Comparison of ENCODE assay signal across 1 cellular context in the genomic region with DNA sequence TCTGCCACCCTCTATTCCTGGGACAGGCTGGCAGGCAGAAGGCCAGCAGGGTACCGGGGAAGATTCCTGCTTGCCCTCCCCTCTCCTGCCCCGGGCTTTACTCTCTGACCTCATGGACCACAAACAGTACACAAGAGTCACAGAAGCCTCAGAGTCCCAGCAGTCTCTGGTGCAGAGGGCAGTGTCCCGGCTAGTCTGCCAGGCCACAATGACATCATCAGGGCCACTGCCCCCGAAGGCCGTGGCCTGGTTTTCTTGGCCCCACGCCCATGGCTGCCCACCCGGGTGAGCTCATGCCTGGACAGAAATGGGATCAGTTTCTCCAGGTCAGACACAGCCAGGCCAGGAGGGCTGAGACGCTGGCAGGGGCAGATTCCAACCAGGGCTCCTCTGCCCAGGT.
TF ChIP-seq lines count a peak whose summit lies in the region.

No MANE protein-coding gene starts in this region.

TF ChIP-seq in HepG2, 621 proteins besides CTCF, POLR2A, EP300 and RAD21 (continued from another document and continues in another):
- TF ChIP-seq, protein P1, sequence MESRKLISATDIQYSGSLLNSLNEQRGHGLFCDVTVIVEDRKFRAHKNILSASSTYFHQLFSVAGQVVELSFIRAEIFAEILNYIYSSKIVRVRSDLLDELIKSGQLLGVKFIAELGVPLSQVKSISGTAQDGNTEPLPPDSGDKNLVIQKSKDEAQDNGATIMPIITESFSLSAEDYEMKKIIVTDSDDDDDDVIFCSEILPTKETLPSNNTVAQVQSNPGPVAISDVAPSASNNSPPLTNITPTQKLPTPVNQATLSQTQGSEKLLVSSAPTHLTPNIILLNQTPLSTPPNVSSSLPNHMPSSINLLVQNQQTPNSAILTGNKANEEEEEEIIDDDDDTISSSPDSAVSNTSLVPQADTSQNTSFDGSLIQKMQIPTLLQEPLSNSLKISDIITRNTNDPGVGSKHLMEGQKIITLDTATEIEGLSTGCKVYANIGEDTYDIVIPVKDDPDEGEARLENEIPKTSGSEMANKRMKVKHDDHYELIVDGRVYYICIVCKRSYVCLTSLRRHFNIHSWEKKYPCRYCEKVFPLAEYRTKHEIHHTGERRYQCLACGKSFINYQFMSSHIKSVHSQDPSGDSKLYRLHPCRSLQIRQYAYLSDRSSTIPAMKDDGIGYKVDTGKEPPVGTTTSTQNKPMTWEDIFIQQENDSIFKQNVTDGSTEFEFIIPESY (CRISPR knock-in tag; IDR thresholded peaks at IDR 0.05), result no peak
- TF ChIP-seq ZNF282 (IDR thresholded peaks at IDR 0.05; ENCODE audit: partially characterized antibody) (no peak), ZBTB21 (CRISPR knock-in tag; IDR thresholded peaks at IDR 0.05) (peak; percentile 92), ZNF570 (CRISPR knock-in tag; IDR thresholded peaks at IDR 0.05; ENCODE audit: borderline replicate concordance) (no peak), GABPB1 (CRISPR knock-in tag; IDR thresholded peaks at IDR 0.05) (peak; percentile 21; the same call in 1 of the 2 replicates), MBNL3 (CRISPR knock-in tag; conservative IDR thresholded peaks at IDR 0.05) (no peak), DNMT1 (CRISPR knock-in tag; IDR thresholded peaks at IDR 0.05) (no peak), MTA1 (CRISPR knock-in tag; IDR thresholded peaks at IDR 0.05; ENCODE audit: borderline replicate concordance) (no peak; the same call in 1 of the 2 replicates), SALL1 (CRISPR knock-in tag; IDR thresholded peaks at IDR 0.05) (no peak), CENPX (CRISPR knock-in tag; IDR thresholded peaks at IDR 0.05) (no peak), SIX1 (CRISPR knock-in tag; IDR thresholded peaks at IDR 0.05; ENCODE audit: borderline replicate concordance) (no peak), SP140L (CRISPR knock-in tag; IDR thresholded peaks at IDR 0.05; ENCODE audit: borderline replicate concordance) (no peak), TCF7 (IDR thresholded peaks at IDR 0.05; ENCODE audit: low read depth) (no peak), MZF1 (CRISPR knock-in tag; IDR thresholded peaks at IDR 0.05; ENCODE audit: borderline replicate concordance) (no peak), RFXAP (CRISPR knock-in tag; IDR thresholded peaks at IDR 0.05; ENCODE audit: borderline replicate concordance) (no peak), ZSCAN21 (CRISPR knock-in tag; IDR thresholded peaks at IDR 0.05; ENCODE audit: borderline replicate concordance) (no peak), YY1 (IDR thresholded peaks at IDR 0.05; ENCODE audit: insufficient read depth, insufficient replicate concordance, low read depth, low read length) (no peak), ZNF780A (CRISPR knock-in tag; IDR thresholded peaks at IDR 0.05) (no peak), ZNF781 (CRISPR knock-in tag; IDR thresholded peaks at IDR 0.05; ENCODE audit: borderline replicate concordance, not compliant biosample characterization) (no peak), ZNF331 (CRISPR knock-in tag; IDR thresholded peaks at IDR 0.05) (no peak), ZNF772 (CRISPR knock-in tag; IDR thresholded peaks at IDR 0.05) (no peak), ZNF33A (CRISPR knock-in tag; IDR thresholded peaks at IDR 0.05; ENCODE audit: borderline replicate concordance) (no peak)
- TF ChIP-seq, protein P2, sequence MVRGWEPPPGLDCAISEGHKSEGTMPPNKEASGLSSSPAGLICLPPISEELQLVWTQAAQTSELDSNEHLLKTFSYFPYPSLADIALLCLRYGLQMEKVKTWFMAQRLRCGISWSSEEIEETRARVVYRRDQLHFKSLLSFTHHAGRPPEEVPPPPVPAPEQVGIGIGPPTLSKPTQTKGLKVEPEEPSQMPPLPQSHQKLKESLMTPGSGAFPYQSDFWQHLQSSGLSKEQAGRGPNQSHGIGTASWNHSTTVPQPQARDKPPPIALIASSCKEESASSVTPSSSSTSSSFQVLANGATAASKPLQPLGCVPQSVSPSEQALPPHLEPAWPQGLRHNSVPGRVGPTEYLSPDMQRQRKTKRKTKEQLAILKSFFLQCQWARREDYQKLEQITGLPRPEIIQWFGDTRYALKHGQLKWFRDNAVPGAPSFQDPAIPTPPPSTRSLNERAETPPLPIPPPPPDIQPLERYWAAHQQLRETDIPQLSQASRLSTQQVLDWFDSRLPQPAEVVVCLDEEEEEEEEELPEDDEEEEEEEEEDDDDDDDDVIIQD (CRISPR knock-in tag; IDR thresholded peaks at IDR 0.05; ENCODE audit: low read depth), result no peak
- TF ChIP-seq, protein P3, sequence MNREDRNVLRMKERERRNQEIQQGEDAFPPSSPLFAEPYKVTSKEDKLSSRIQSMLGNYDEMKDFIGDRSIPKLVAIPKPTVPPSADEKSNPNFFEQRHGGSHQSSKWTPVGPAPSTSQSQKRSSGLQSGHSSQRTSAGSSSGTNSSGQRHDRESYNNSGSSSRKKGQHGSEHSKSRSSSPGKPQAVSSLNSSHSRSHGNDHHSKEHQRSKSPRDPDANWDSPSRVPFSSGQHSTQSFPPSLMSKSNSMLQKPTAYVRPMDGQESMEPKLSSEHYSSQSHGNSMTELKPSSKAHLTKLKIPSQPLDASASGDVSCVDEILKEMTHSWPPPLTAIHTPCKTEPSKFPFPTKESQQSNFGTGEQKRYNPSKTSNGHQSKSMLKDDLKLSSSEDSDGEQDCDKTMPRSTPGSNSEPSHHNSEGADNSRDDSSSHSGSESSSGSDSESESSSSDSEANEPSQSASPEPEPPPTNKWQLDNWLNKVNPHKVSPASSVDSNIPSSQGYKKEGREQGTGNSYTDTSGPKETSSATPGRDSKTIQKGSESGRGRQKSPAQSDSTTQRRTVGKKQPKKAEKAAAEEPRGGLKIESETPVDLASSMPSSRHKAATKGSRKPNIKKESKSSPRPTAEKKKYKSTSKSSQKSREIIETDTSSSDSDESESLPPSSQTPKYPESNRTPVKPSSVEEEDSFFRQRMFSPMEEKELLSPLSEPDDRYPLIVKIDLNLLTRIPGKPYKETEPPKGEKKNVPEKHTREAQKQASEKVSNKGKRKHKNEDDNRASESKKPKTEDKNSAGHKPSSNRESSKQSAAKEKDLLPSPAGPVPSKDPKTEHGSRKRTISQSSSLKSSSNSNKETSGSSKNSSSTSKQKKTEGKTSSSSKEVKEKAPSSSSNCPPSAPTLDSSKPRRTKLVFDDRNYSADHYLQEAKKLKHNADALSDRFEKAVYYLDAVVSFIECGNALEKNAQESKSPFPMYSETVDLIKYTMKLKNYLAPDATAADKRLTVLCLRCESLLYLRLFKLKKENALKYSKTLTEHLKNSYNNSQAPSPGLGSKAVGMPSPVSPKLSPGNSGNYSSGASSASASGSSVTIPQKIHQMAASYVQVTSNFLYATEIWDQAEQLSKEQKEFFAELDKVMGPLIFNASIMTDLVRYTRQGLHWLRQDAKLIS (CRISPR knock-in tag; IDR thresholded peaks at IDR 0.05), result no peak
- TF ChIP-seq, protein P4, sequence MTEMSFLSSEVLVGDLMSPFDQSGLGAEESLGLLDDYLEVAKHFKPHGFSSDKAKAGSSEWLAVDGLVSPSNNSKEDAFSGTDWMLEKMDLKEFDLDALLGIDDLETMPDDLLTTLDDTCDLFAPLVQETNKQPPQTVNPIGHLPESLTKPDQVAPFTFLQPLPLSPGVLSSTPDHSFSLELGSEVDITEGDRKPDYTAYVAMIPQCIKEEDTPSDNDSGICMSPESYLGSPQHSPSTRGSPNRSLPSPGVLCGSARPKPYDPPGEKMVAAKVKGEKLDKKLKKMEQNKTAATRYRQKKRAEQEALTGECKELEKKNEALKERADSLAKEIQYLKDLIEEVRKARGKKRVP (CRISPR knock-in tag; IDR thresholded peaks at IDR 0.05), result no peak
- TF ChIP-seq, protein P5, sequence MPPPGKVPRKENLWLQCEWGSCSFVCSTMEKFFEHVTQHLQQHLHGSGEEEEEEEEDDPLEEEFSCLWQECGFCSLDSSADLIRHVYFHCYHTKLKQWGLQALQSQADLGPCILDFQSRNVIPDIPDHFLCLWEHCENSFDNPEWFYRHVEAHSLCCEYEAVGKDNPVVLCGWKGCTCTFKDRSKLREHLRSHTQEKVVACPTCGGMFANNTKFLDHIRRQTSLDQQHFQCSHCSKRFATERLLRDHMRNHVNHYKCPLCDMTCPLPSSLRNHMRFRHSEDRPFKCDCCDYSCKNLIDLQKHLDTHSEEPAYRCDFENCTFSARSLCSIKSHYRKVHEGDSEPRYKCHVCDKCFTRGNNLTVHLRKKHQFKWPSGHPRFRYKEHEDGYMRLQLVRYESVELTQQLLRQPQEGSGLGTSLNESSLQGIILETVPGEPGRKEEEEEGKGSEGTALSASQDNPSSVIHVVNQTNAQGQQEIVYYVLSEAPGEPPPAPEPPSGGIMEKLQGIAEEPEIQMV (CRISPR knock-in tag; IDR thresholded peaks at IDR 0.05; ENCODE audit: low read depth), result no peak
- TF ChIP-seq, protein P6, sequence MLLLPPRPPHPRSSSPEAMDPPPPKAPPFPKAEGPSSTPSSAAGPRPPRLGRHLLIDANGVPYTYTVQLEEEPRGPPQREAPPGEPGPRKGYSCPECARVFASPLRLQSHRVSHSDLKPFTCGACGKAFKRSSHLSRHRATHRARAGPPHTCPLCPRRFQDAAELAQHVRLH (CRISPR knock-in tag; IDR thresholded peaks at IDR 0.05; ENCODE audit: borderline replicate concordance, low read depth), result no peak
- TF ChIP-seq, protein P7, sequence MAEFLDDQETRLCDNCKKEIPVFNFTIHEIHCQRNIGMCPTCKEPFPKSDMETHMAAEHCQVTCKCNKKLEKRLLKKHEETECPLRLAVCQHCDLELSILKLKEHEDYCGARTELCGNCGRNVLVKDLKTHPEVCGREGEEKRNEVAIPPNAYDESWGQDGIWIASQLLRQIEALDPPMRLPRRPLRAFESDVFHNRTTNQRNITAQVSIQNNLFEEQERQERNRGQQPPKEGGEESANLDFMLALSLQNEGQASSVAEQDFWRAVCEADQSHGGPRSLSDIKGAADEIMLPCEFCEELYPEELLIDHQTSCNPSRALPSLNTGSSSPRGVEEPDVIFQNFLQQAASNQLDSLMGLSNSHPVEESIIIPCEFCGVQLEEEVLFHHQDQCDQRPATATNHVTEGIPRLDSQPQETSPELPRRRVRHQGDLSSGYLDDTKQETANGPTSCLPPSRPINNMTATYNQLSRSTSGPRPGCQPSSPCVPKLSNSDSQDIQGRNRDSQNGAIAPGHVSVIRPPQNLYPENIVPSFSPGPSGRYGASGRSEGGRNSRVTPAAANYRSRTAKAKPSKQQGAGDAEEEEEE (CRISPR knock-in tag; IDR thresholded peaks at IDR 0.05; ENCODE audit: borderline replicate concordance), result no peak
- TF ChIP-seq, protein P8, sequence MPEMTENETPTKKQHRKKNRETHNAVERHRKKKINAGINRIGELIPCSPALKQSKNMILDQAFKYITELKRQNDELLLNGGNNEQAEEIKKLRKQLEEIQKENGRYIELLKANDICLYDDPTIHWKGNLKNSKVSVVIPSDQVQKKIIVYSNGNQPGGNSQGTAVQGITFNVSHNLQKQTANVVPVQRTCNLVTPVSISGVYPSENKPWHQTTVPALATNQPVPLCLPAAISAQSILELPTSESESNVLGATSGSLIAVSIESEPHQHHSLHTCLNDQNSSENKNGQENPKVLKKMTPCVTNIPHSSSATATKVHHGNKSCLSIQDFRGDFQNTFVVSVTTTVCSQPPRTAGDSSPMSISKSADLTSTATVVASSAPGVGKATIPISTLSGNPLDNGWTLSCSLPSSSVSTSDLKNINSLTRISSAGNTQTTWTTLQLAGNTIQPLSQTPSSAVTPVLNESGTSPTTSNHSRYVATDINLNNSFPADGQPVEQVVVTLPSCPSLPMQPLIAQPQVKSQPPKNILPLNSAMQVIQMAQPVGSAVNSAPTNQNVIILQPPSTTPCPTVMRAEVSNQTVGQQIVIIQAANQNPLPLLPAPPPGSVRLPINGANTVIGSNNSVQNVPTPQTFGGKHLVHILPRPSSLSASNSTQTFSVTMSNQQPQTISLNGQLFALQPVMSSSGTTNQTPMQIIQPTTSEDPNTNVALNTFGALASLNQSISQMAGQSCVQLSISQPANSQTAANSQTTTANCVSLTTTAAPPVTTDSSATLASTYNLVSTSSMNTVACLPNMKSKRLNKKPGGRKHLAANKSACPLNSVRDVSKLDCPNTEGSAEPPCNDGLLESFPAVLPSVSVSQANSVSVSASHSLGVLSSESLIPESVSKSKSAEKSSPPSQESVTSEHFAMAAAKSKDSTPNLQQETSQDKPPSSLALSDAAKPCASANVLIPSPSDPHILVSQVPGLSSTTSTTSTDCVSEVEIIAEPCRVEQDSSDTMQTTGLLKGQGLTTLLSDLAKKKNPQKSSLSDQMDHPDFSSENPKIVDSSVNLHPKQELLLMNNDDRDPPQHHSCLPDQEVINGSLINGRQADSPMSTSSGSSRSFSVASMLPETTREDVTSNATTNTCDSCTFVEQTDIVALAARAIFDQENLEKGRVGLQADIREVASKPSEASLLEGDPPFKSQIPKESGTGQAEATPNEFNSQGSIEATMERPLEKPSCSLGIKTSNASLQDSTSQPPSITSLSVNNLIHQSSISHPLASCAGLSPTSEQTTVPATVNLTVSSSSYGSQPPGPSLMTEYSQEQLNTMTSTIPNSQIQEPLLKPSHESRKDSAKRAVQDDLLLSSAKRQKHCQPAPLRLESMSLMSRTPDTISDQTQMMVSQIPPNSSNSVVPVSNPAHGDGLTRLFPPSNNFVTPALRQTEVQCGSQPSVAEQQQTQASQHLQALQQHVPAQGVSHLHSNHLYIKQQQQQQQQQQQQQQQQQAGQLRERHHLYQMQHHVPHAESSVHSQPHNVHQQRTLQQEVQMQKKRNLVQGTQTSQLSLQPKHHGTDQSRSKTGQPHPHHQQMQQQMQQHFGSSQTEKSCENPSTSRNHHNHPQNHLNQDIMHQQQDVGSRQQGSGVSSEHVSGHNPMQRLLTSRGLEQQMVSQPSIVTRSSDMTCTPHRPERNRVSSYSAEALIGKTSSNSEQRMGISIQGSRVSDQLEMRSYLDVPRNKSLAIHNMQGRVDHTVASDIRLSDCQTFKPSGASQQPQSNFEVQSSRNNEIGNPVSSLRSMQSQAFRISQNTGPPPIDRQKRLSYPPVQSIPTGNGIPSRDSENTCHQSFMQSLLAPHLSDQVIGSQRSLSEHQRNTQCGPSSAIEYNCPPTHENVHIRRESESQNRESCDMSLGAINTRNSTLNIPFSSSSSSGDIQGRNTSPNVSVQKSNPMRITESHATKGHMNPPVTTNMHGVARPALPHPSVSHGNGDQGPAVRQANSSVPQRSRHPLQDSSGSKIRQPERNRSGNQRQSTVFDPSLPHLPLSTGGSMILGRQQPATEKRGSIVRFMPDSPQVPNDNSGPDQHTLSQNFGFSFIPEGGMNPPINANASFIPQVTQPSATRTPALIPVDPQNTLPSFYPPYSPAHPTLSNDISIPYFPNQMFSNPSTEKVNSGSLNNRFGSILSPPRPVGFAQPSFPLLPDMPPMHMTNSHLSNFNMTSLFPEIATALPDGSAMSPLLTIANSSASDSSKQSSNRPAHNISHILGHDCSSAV (CRISPR knock-in tag; IDR thresholded peaks at IDR 0.05; ENCODE audit: borderline replicate concordance), result no peak
- TF ChIP-seq, protein P9, sequence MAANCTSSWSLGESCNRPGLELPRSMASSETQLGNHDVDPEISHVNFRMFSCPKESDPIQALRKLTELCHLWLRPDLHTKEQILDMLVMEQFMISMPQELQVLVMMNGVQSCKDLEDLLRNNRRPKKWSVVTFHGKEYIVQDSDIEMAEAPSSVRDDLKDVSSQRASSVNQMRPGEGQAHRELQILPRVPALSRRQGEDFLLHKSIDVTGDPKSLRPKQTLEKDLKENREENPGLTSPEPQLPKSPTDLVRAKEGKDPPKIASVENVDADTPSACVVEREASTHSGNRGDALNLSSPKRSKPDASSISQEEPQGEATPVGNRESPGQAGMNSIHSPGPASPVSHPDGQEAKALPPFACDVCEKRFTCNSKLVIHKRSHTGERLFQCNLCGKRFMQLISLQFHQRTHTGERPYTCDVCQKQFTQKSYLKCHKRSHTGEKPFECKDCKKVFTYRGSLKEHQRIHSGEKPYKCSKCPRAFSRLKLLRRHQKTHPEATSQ (CRISPR knock-in tag; IDR thresholded peaks at IDR 0.05; ENCODE audit: borderline replicate concordance), result no peak
- TF ChIP-seq, protein P10, sequence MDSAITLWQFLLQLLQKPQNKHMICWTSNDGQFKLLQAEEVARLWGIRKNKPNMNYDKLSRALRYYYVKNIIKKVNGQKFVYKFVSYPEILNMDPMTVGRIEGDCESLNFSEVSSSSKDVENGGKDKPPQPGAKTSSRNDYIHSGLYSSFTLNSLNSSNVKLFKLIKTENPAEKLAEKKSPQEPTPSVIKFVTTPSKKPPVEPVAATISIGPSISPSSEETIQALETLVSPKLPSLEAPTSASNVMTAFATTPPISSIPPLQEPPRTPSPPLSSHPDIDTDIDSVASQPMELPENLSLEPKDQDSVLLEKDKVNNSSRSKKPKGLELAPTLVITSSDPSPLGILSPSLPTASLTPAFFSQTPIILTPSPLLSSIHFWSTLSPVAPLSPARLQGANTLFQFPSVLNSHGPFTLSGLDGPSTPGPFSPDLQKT (CRISPR knock-in tag; IDR thresholded peaks at IDR 0.05; ENCODE audit: borderline replicate concordance), result no peak
